In the genomic region with DNA sequence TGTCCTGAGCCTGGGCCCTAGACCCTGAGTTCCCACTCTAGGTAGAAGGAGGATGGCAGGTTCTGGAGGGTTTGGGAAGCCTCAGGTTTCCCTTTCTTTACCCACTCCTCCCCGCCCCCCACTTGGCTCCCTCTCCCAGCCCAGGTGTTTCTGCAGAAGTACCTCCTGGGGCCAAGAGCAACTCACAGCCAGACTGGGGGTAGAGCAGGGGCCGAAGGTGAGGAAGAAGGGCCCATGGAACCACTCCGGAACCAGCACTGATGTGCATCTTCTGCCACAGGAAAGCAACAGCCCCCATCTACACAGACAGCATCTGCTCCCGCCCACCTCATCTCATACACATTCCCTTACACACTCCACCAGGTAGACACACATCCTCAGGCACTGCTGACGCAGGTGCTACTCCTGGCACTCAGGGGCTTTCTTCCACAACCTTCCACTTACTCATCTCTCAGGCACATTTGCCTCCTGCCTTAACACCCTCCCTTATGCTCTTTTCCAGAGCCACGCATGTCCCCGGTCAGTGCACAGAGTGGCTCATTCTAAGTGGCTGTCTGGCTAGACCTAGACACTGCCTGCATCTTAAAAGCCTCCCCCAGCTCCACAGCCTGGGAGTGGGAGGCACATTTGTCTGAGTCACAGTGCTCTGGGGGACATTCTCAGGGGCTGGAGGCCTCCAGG, we compare ENCODE assay signal across 1 cellular context.
TF ChIP-seq lines count a peak whose summit lies in the region.

No MANE protein-coding gene starts in this region.

TF ChIP-seq in GM23338, 12 proteins besides CTCF, POLR2A, EP300 and RAD21 (continued from another document):
- TF ChIP-seq, protein P1, sequence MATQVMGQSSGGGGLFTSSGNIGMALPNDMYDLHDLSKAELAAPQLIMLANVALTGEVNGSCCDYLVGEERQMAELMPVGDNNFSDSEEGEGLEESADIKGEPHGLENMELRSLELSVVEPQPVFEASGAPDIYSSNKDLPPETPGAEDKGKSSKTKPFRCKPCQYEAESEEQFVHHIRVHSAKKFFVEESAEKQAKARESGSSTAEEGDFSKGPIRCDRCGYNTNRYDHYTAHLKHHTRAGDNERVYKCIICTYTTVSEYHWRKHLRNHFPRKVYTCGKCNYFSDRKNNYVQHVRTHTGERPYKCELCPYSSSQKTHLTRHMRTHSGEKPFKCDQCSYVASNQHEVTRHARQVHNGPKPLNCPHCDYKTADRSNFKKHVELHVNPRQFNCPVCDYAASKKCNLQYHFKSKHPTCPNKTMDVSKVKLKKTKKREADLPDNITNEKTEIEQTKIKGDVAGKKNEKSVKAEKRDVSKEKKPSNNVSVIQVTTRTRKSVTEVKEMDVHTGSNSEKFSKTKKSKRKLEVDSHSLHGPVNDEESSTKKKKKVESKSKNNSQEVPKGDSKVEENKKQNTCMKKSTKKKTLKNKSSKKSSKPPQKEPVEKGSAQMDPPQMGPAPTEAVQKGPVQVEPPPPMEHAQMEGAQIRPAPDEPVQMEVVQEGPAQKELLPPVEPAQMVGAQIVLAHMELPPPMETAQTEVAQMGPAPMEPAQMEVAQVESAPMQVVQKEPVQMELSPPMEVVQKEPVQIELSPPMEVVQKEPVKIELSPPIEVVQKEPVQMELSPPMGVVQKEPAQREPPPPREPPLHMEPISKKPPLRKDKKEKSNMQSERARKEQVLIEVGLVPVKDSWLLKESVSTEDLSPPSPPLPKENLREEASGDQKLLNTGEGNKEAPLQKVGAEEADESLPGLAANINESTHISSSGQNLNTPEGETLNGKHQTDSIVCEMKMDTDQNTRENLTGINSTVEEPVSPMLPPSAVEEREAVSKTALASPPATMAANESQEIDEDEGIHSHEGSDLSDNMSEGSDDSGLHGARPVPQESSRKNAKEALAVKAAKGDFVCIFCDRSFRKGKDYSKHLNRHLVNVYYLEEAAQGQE (IDR thresholded peaks at IDR 0.05; ENCODE audit: unreplicated experiment), result no peak
